In genomic region chr20:4154958-4155411, GRCh38 we compare ENCODE assay signal across 15 cellular contexts. TPM values are rescaled to one million over a fixed set of nuclear protein-coding genes. Genes with fewer than 3 reads are reported as not detected.
A peak's percentile ranks its signal among the peaks of the same experiment; 100 is the strongest.
DNase-seq lines count a peak whose midpoint lies in the region; ATAC-seq and TF ChIP-seq lines count a peak whose summit lies in the region.
"Had no signal": no experiment of that assay in that cellular context is flagged by ENCODE, and none has a peak within 500 bp of the region (broad histone marks: within the 10 kb centered on the region; RNA-seq: fewer than 3 reads in every experiment).

No MANE protein-coding gene starts in this region.

- H3K9me3 ChIP-seq in neuronal stem cell (replicated peaks in 1 of 2; ENCODE audit: control insufficient read depth in 2 of 2, insufficient read depth in 1 of 2, low read depth in 1 of 2, low read length in 2 of 2): peaks cover 0 to 7% of the 10 kb centered on the region in 2 donors
- no peaks in the 10 kb centered on the region for H3K9me3 ChIP-seq in CD4-positive, alpha-beta memory T cell (ENCODE audit: control insufficient read depth in 1 of 2, low read length in 2 of 2)
- H3K9me3 ChIP-seq: body of pancreas had no signal

- H2BK5ac ChIP-seq in neuronal stem cell (ENCODE audit: low read length): no peak overlapping the region

- CTCF ChIA-PET in CD4-positive, alpha-beta memory T cell (lab: Charles Lee; ENCODE audit: partially characterized antibody): interaction anchor here (1.5 kb wide), 1 partner anchor 18 kb away, joined by 4 read pairs; no protein-coding TSS in a partner anchor

- H3K36me3 ChIP-seq in neuronal stem cell (replicated peaks in 1 of 2; ENCODE audit: control insufficient read depth in 2 of 2, insufficient read depth in 2 of 2, low read length in 2 of 2): no peaks in the 10 kb centered on the region
- no peaks in the 10 kb centered on the region for H3K36me3 ChIP-seq in CD4-positive, alpha-beta memory T cell (ENCODE audit: insufficient read depth, low read length)

- DNase-seq in CD14-positive monocyte (ENCODE audit: low spot score) (peak; percentile 95), HUDEP-2 (lab: John Stamatoyannopoulos, UW; ENCODE audit: unreplicated experiment in 76 of 76) (peak in 74 of 76 experiments; percentile 69 to 100 (median 96)), neuronal stem cell (ENCODE audit: low spot score) (no peak), KBM-7 (no peak), NCI-H446 (lab: John Stamatoyannopoulos, UW) (no peak)
- no peak for DNase-seq in central memory CD8-positive, alpha-beta T cell (ENCODE audit: low spot score in 2 of 2)
- DNase-seq in CD4-positive, alpha-beta memory T cell: no peak
- DNase-seq: COR-L47, NCI-H1048, NCI-H524 treated with DMSO at 0.1 percent for 48 hours, SIG-M5 had no signal

- peak overlapping the region; percentile 16 for H2BK15ac ChIP-seq in neuronal stem cell (ENCODE audit: low read length)

- no peak overlapping the region for H2BK12ac ChIP-seq in neuronal stem cell (ENCODE audit: low read length)

- POLR2A ChIA-PET in CD4-positive, alpha-beta memory T cell (lab: Charles Lee; ENCODE audit: partially characterized antibody): no interaction called here

- WGBS in neuronal stem cell (ENCODE audit: extremely low coverage in 2 of 2, insufficient read length in 2 of 2, insufficient replicate concordance in 1 of 2), 2 donors: no CpG with 5 or more reads among the region's 17 CpGs

- intact Hi-C loops in CD14-positive monocyte (cut with micrococcal nuclease): loop anchor here in 1 of 2 donors (5.0 kb wide), 1 partner anchor 48 kb away; no protein-coding TSS in a partner anchor
- intact Hi-C loops in CD4-positive, alpha-beta memory T cell (cut with micrococcal nuclease): no loop called here

- peak overlapping the region; percentile 63 for H3K23ac ChIP-seq in neuronal stem cell (ENCODE audit: low read depth, low read length, poor library complexity)

- no peak overlapping the region for H4K8ac ChIP-seq in neuronal stem cell (ENCODE audit: low read depth, low read length)

- H3K27ac ChIP-seq in neuronal stem cell (replicated peaks; ENCODE audit: low read length): no peak overlapping the region
- H3K27ac ChIP-seq in CD4-positive, alpha-beta memory T cell (ENCODE audit: low read depth, low read length): no peak overlapping the region
- H3K27ac ChIP-seq: body of pancreas had no signal

- H3K14ac ChIP-seq in neuronal stem cell (ENCODE audit: low read length): no peak overlapping the region

- H3K4me3 ChIP-seq in neuronal stem cell (ENCODE audit: low read length in 2 of 2): no peak overlapping the region
- H3K4me3 ChIP-seq in CD4-positive, alpha-beta memory T cell (ENCODE audit: low read length in 2 of 2): no peak overlapping the region
- H3K4me3 ChIP-seq: body of pancreas had no signal

- peaks cover 12 to 18% of the 10 kb centered on the region in 2 donors for H3K36me3 Mint-ChIP-seq in CD14-positive monocyte
- peaks cover 2% of the 10 kb centered on the region for H3K36me3 Mint-ChIP-seq in central memory CD8-positive, alpha-beta T cell (ENCODE audit: insufficient read depth)
- no peaks in the 10 kb centered on the region for H3K36me3 Mint-ChIP-seq in CD4-positive, alpha-beta memory T cell

- no peak overlapping the region for H2AFZ ChIP-seq in neuronal stem cell (ENCODE audit: low read length)

- H3K27me3 ChIP-seq in neuronal stem cell (ENCODE audit: control insufficient read depth in 3 of 3, insufficient read depth in 3 of 3, low read depth in 1 of 3, low read length in 3 of 3): peaks cover 0 to 2% (median 0%) of the 10 kb centered on the region in 3 experiments
- peaks cover 4% of the 10 kb centered on the region for H3K27me3 ChIP-seq in CD4-positive, alpha-beta memory T cell (ENCODE audit: insufficient read depth, low read length)
- H3K27me3 ChIP-seq: body of pancreas had no signal

- H3K4me3 Mint-ChIP-seq in CD14-positive monocyte: peak overlapping the region; percentile 56 to 68
- no peak overlapping the region for H3K4me3 Mint-ChIP-seq in central memory CD8-positive, alpha-beta T cell
- no peak overlapping the region for H3K4me3 Mint-ChIP-seq in CD4-positive, alpha-beta memory T cell
- H3K4me3 Mint-ChIP-seq: activated T-helper 17 cell treated with anti-CD3 and anti-CD28 coated beads, Interleukin-2, amount 50 U/mL, for 72 hours had no signal

- H2AK5ac ChIP-seq in neuronal stem cell (ENCODE audit: low read depth, low read length): peak overlapping the region; percentile 11

- no peak overlapping the region for H4K91ac ChIP-seq in neuronal stem cell (ENCODE audit: low read depth, low read length, poor library complexity)

- peaks cover 38% of the 10 kb centered on the region for H3K4me1 Mint-ChIP-seq in CD14-positive monocyte
- peaks cover 6% of the 10 kb centered on the region for H3K4me1 Mint-ChIP-seq in central memory CD8-positive, alpha-beta T cell
- peaks cover 5 to 7% (median 6%) of the 10 kb centered on the region in 4 donors for H3K4me1 Mint-ChIP-seq in CD4-positive, alpha-beta memory T cell

- TF ChIP-seq CTCF in CD14-positive monocyte (IDR thresholded peaks at IDR 0.05): peak; percentile 44

- peak overlapping the region in 5 of 7 donors; percentile 35 to 74 (median 40) for H3K27ac Mint-ChIP-seq in CD14-positive monocyte
- H3K27ac Mint-ChIP-seq in central memory CD8-positive, alpha-beta T cell (ENCODE audit: low read depth): no peak overlapping the region
- H3K27ac Mint-ChIP-seq in CD4-positive, alpha-beta memory T cell: no peak overlapping the region
- H3K27ac Mint-ChIP-seq: activated T-helper 17 cell treated with anti-CD3 and anti-CD28 coated beads, Interleukin-2, amount 50 U/mL, for 72 hours had no signal

- no peak overlapping the region for H3K18ac ChIP-seq in neuronal stem cell (ENCODE audit: low read length)

- no peak overlapping the region for H3K4ac ChIP-seq in neuronal stem cell (ENCODE audit: low read length)

- peaks cover 8 to 20% (median 20%) of the 10 kb centered on the region in 3 donors for H3K27me3 Mint-ChIP-seq in CD14-positive monocyte (ENCODE audit: low read depth in 3 of 3)
- H3K27me3 Mint-ChIP-seq in central memory CD8-positive, alpha-beta T cell: peaks cover 45% of the 10 kb centered on the region
- H3K27me3 Mint-ChIP-seq in CD4-positive, alpha-beta memory T cell: peaks cover 9 to 26% of the 10 kb centered on the region in 2 donors

- peaks cover 0 to 3% (median 0%) of the 10 kb centered on the region in 7 donors for H3K9me3 Mint-ChIP-seq in CD14-positive monocyte
- no peaks in the 10 kb centered on the region for H3K9me3 Mint-ChIP-seq in central memory CD8-positive, alpha-beta T cell
- H3K9me3 Mint-ChIP-seq in CD4-positive, alpha-beta memory T cell: peaks cover 0 to 2% (median 0%) of the 10 kb centered on the region in 8 donors
- H3K9me3 Mint-ChIP-seq: activated T-helper 17 cell treated with anti-CD3 and anti-CD28 coated beads, Interleukin-2, amount 50 U/mL, for 72 hours had no signal

- peaks cover 2 to 16% of the 10 kb centered on the region in 2 donors for H3K4me1 ChIP-seq in neuronal stem cell (ENCODE audit: control insufficient read depth in 2 of 2, insufficient read depth in 1 of 2, low read depth in 1 of 2, low read length in 2 of 2)
- H3K4me1 ChIP-seq in CD4-positive, alpha-beta memory T cell (ENCODE audit: insufficient read depth, low read length): peaks cover under 1% of the 10 kb centered on the region

- H3K4me2 ChIP-seq in neuronal stem cell (ENCODE audit: insufficient read depth, low read length, poor library complexity, severe bottlenecking): no peak overlapping the region

- no peak overlapping the region for H3K9ac ChIP-seq in neuronal stem cell (ENCODE audit: low read depth, low read length, poor library complexity)

- in situ Hi-C loops in KBM-7 (cut with MboI; ENCODE audit: low pct_unique_long_range_greater_than_20kb, low sequenced_read_pairs): no loop called here

- peaks cover 2% of the 10 kb centered on the region for H3K79me1 ChIP-seq in neuronal stem cell (ENCODE audit: low read depth, low read length)

- H2BK120ac ChIP-seq in neuronal stem cell (ENCODE audit: low read depth, low read length): no peak overlapping the region

- ATAC-seq in central memory CD8-positive, alpha-beta T cell (replicated peaks; ENCODE audit: extremely low read depth, poor library complexity, severe bottlenecking): peak; percentile 43
- ATAC-seq in GM21723 (IDR thresholded peaks at IDR 0.05; ENCODE audit: unreplicated experiment): no peak
- ATAC-seq: activated T-helper 17 cell treated with anti-CD3 and anti-CD28 coated beads, Interleukin-2, amount 50 U/mL, for 72 hours; body of pancreas; esophagus mucosa had no signal

RNA-seq across cellular contexts. Expression of gene SMOX, which starts 6.4 kb away (rescaled TPM):
- 1 to 10 TPM; 5.4 to 7.7 TPM for polyA plus RNA-seq in CD14-positive monocyte
- polyA plus RNA-seq in neuronal stem cell (2013, experiment 1 of 2): 18.2 TPM
- polyA plus RNA-seq in neuronal stem cell (2013, experiment 2 of 2): 16.8 TPM
- total RNA-seq in CD4-positive, alpha-beta memory T cell: 1 to 10 TPM in 1 of 2 experiments, under 1 TPM in 1; 0.41 to 1.4 TPM
- polyA plus RNA-seq in CD4-positive, alpha-beta memory T cell: under 1 TPM; 0.19 to 0.84 TPM

Comparison
In these comparisons a context has a peak if more than half of its experiments do, and no peak if none do; other contexts are left out.
1. DNase-seq: peak in CD14-positive monocyte (single experiment) and HUDEP-2 (74 of 76); none in central memory CD8-positive, alpha-beta T cell (0 of 2), neuronal stem cell (single experiment), KBM-7 (single experiment), CD4-positive, alpha-beta memory T cell (0 of 5) and NCI-H446 (0 of 2).
2. H3K27ac Mint-ChIP-seq: peak in CD14-positive monocyte (5 of 7); none in central memory CD8-positive, alpha-beta T cell (single experiment) and CD4-positive, alpha-beta memory T cell (0 of 7).
3. H3K4me3 Mint-ChIP-seq: peak in CD14-positive monocyte (2 of 2); none in central memory CD8-positive, alpha-beta T cell (single experiment) and CD4-positive, alpha-beta memory T cell (0 of 8).